1 cellular context compared by ENCODE assay signal in the genomic region with DNA sequence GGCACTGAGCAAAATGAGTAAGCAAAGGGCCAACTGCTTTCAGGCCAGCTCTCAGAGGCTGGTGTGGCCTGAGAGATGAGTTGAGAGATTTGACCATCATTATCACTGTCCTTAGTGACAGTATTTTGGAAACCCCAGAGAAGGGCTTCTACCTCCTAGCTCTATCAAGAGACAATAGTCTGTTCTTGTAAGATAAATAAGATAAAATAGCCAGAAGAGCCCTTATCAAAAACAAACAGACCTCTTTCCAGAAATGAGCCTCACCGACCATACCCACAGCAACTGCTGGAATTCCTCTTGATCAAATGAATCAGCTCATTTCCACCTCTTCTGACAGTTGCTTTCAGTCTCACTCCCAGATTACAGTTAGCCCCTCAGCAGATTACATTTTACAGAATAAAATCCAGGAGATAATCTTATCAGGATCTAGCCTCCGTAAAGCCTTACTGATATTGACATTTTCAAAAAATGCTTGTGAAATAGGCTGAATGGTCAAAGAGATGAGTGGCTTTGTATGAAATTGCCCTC.
TF ChIP-seq lines count a peak whose summit lies in the region.

No MANE protein-coding gene starts in this region.

TF ChIP-seq in HepG2, 621 proteins besides CTCF, POLR2A, EP300 and RAD21 (continued from another document):
- no peak for TF ChIP-seq SOX13 (IDR thresholded peaks at IDR 0.05)
- 0 out of 4 replicates have a peak, but pooled peaks of 1 of the 2 experiments have one; percentile 21 for TF ChIP-seq SOX13 (CRISPR knock-in tag; conservative IDR thresholded peaks at IDR 0.05 in 1 of 2, IDR thresholded peaks at IDR 0.05 in 1 of 2)
TF ChIP-seq in HepG2: peak in this region for 2.
